ENCODE assay signal across 14 cellular contexts in genomic region chr3:47841786-47842349, GRCh38.
"Had no signal": no experiment of that assay in that cellular context is flagged by ENCODE, and none has a peak within 500 bp of the region (broad histone marks: within the 10 kb centered on the region; RNA-seq: fewer than 3 reads in every experiment).

No MANE protein-coding gene starts in this region.

- H3K4me3 ChIP-seq: adrenal gland, left ventricle myocardium inferior, neural progenitor cell, ovary had no signal

- H3K9me3 Mint-ChIP-seq: activated CD4-positive, alpha-beta memory T cell treated with anti-CD3 and anti-CD28 coated beads for 36 hours; neural progenitor cell had no signal

- H3K4me1 Mint-ChIP-seq: neural progenitor cell had no signal

- H3K4me3 Mint-ChIP-seq: activated CD4-positive, alpha-beta memory T cell treated with anti-CD3 and anti-CD28 coated beads for 36 hours; neural progenitor cell had no signal

- DNase-seq: activated CD4-positive, alpha-beta memory T cell treated with anti-CD3 and anti-CD28 coated beads for 36 hours; activated CD4-positive, alpha-beta T cell treated with anti-CD3 and anti-CD28 coated beads for 1 hour; activated T-cell treated with anti-CD3 and anti-CD28 coated beads, Interleukin-2, amount 50 U/mL, for 48 hours; adrenal gland; caudate nucleus; cortex of kidney; effector memory CD4-positive, alpha-beta T cell; islet precursor cell; left ventricle myocardium inferior; ovary; stimulated activated CD4-positive, alpha-beta T cell treated with anti-CD3 and anti-CD28 coated beads, Interleukin-12 subunit alpha, Interleukin-12 subunit beta, amount 100 ng/mL, for 4 hours; stimulated activated naive CD4-positive, alpha-beta T cell treated with Interleukin-2 at 50 U/mL for 16 hours; trophoblast cell had no signal

- H3K36me3 ChIP-seq: ovary had no signal

- H3K27me3 ChIP-seq: adrenal gland, neural progenitor cell, ovary had no signal

- H3K4me1 ChIP-seq: adrenal gland, neural progenitor cell had no signal

- H3K9me3 ChIP-seq: adrenal gland, left ventricle myocardium inferior, ovary had no signal

- H3K27ac Mint-ChIP-seq: activated CD4-positive, alpha-beta memory T cell treated with anti-CD3 and anti-CD28 coated beads for 36 hours; neural progenitor cell had no signal

- H3K27me3 Mint-ChIP-seq: activated CD4-positive, alpha-beta memory T cell treated with anti-CD3 and anti-CD28 coated beads for 36 hours had no signal

- H3K27ac ChIP-seq: adrenal gland, left ventricle myocardium inferior, neural progenitor cell, ovary had no signal
